1 cellular context compared by ENCODE assay signal in genomic region chr12:6736754-6737153, GRCh38.
A peak's percentile ranks its signal among the peaks of the same experiment; 100 is the strongest.
TF ChIP-seq lines count a peak whose summit lies in the region.

No MANE protein-coding gene starts in this region.

TF ChIP-seq in K562, 482 proteins besides CTCF, POLR2A, EP300 and RAD21:
- TF ChIP-seq E2F4 (CRISPR knock-in tag; IDR thresholded peaks at IDR 0.05; ENCODE audit: low read depth), result no peak
- TF ChIP-seq ZNF589 (CRISPR knock-in tag; IDR thresholded peaks at IDR 0.05; ENCODE audit: low read depth), result no peak
- no peak for TF ChIP-seq PCBP2 (IDR thresholded peaks at IDR 0.05; ENCODE audit: low read depth, low read length, poor library complexity, severe bottlenecking)
- no peak for TF ChIP-seq MXD1 (CRISPR knock-in tag; IDR thresholded peaks at IDR 0.05; ENCODE audit: borderline replicate concordance, poor library complexity, severe bottlenecking)
- no peak for TF ChIP-seq MBD1 (CRISPR knock-in tag; IDR thresholded peaks at IDR 0.05)
- no peak for TF ChIP-seq MYC (IDR thresholded peaks at IDR 0.05; ENCODE audit: low read depth, low read length)
- no peak for TF ChIP-seq MYC (CRISPR knock-in tag; IDR thresholded peaks at IDR 0.05; ENCODE audit: borderline replicate concordance, low read depth)
- no peak for TF ChIP-seq SRSF9 (IDR thresholded peaks at IDR 0.05; ENCODE audit: borderline replicate concordance, low read depth, low read length)
- no peak for TF ChIP-seq MAFF (IDR thresholded peaks at IDR 0.05; ENCODE audit: low read length)
- TF ChIP-seq U2AF1 (optimal IDR thresholded peaks at IDR 0.05; ENCODE audit: low read depth, low read length), result no peak
- TF ChIP-seq KAT8 (IDR thresholded peaks at IDR 0.05; ENCODE audit: low read depth), result no peak
- TF ChIP-seq GTF2A2 (tag; IDR thresholded peaks at IDR 0.05), result no peak
- no peak for TF ChIP-seq HNRNPH1 (optimal IDR thresholded peaks at IDR 0.05; ENCODE audit: low read depth, low read length)
- no peak for TF ChIP-seq KLF10 (CRISPR knock-in tag; IDR thresholded peaks at IDR 0.05)
- TF ChIP-seq ZNF280A (IDR thresholded peaks at IDR 0.05; ENCODE audit: low read depth, partially characterized antibody), result peak; percentile 38
- no peak for TF ChIP-seq ZNF507 (tag; conservative IDR thresholded peaks at IDR 0.05)
- no peak for TF ChIP-seq SMAD4 (CRISPR knock-in tag; conservative IDR thresholded peaks at IDR 0.05)
- TF ChIP-seq ZC3H8 (IDR thresholded peaks at IDR 0.05), result no peak
- TF ChIP-seq E2F3 (CRISPR knock-in tag; IDR thresholded peaks at IDR 0.05), result no peak
- TF ChIP-seq LARP7 (IDR thresholded peaks at IDR 0.05), result no peak
- TF ChIP-seq TCF15 (CRISPR knock-in tag; IDR thresholded peaks at IDR 0.05), result no peak
- no peak for TF ChIP-seq ZNF696 (CRISPR knock-in tag; conservative IDR thresholded peaks at IDR 0.05)
- TF ChIP-seq CBX3 (IDR thresholded peaks at IDR 0.05; ENCODE audit: borderline replicate concordance in 1 of 2, low read length in 2 of 2), result peak in 1 of 2 experiments; percentile 90; a peak in 2 of 3 replicates
- peak; percentile 31 to 51; a peak in 1 of 4 replicates for TF ChIP-seq TRIM24 (IDR thresholded peaks at IDR 0.05)
- no peak for TF ChIP-seq IFI16 (CRISPR knock-in tag; IDR thresholded peaks at IDR 0.05)
TF ChIP-seq in K562: peak in this region for 3.
